12 cellular contexts compared by ENCODE assay signal in the genomic region with DNA sequence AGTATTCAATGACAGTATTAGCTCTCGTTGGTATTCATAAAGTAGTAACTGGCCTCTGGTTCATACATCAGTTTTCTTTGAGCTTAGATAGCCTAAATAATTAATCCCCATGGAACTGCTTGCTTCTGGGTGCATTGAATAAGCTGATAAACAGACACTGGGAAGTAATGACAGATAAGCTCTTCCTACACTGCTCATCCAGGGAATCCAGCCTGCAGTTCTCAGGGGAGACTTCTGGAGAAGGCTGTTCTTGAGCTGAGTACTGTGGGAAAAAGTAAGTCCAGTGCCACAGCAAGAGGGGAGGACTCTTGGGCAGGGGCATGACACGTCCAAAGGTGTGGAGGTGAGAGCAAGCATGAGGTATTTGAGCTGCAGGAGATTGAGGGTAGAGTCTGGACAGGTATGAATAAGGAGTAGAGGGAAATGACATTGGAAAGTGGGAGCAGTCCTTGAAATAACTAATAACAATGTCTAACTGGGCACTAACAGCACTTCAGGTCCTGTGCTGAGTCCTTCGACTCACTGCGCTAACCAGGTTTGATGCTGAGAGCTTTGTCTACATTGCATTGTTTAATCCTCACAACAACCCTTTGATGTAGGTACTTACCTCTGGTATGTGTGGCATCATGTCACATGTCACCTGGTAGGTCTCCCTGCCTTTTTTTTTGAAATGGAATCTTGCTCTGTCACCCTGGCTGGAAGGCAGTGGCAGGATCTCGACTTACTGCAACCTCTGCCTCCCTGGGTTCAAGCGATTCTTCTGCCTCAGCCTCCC. TPM values are rescaled to one million over a fixed set of nuclear protein-coding genes. Genes with fewer than 3 reads are reported as not detected.
DNase-seq lines count a peak whose midpoint lies in the region; ATAC-seq and TF ChIP-seq lines count a peak whose summit lies in the region.
"Had no signal": no experiment of that assay in that cellular context is flagged by ENCODE, and none has a peak within 500 bp of the region (broad histone marks: within the 10 kb centered on the region; RNA-seq: fewer than 3 reads in every experiment).

No MANE protein-coding gene starts in this region.

- intact Hi-C loops in transverse colon (cut with DNase I; ENCODE audit: low total_unique reads) = no loop called here

- DNase-seq in SK-N-SH (no peak), NCI-H510A treated with DMSO at 0.1 percent for 48 hours (lab: John Stamatoyannopoulos, UW) (peak; percentile 84), epithelial cell of prostate (ENCODE audit: low read depth, low spot score) (no peak), nucleus accumbens (lab: John Stamatoyannopoulos, UW) (no peak), transverse colon (no peak)
- DNase-seq in effector CD4-positive, alpha-beta T cell = no peak
- DNase-seq: activated naive CD4-positive, alpha-beta T cell treated with anti-CD3 and anti-CD28 coated beads, Interleukin-2, amount 10 ng/mL, durations not matched to agents 7 days and 5 days; head of caudate nucleus had no signal

- H3K9me2 ChIP-seq in SK-N-SH = no peaks in the 10 kb centered on the region

- CTCF ChIA-PET in SK-N-SH (lab: Yijun Ruan, JAX) = interaction anchor here (0.6 to 1.1 kb wide), 3 partner anchors 8 to 85 kb away, joined by 3 read pairs; no protein-coding TSS in a partner anchor

- H3K9ac ChIP-seq in SK-N-SH (no peak overlapping the region), skeletal muscle tissue (ENCODE audit: low read depth in 1 of 3, low read length in 3 of 3) (peak overlapping the region in 2 of 3 donors; percentile 36 to 60)

- H3K4me1 ChIP-seq in SK-N-SH (ENCODE audit: control insufficient read depth in 1 of 2, insufficient read depth in 2 of 2, low read depth in 1 of 2, low read length in 1 of 2) (peaks cover 18 to 37% of the 10 kb centered on the region in 2 experiments; a peak in 3 of 4 replicates), skeletal muscle tissue (ENCODE audit: control insufficient read depth in 3 of 3, insufficient read depth in 3 of 3, low read length in 3 of 3) (peaks cover 38 to 59% (median 50%) of the 10 kb centered on the region in 3 donors), transverse colon (peaks cover 16 to 24% (median 20%) of the 10 kb centered on the region in 4 donors)

- H2AFZ ChIP-seq in SK-N-SH (ENCODE audit: low read depth) = no peak overlapping the region

- POLR2A ChIA-PET in SK-N-SH (lab: Yijun Ruan, JAX) = no interaction called here

- in situ Hi-C loops in transverse colon (cut with MboI; ENCODE audit: low pct_ligation_motif_present in 1 of 4, low pct_unique_long_range_greater_than_20kb in 1 of 4, low sequenced_read_pairs in 3 of 4) = no loop called here

- H3F3A ChIP-seq in SK-N-SH (replicated peaks; ENCODE audit: insufficient read depth) = peaks cover 13% of the 10 kb centered on the region

- no peak for TF ChIP-seq POLR2A in transverse colon (IDR thresholded peaks at IDR 0.05)

- TF ChIP-seq EP300 in SK-N-SH (IDR thresholded peaks at IDR 0.05; ENCODE audit: borderline replicate concordance in 1 of 2, low read depth in 1 of 2, low read length in 1 of 2) = no peak
- TF ChIP-seq EP300 in transverse colon (IDR thresholded peaks at IDR 0.05; ENCODE audit: low read depth) = no peak

- no peaks in the 10 kb centered on the region; the same call in 1 of the 2 replicates for H4K20me1 ChIP-seq in SK-N-SH (ENCODE audit: insufficient read depth)

- no peaks in the 10 kb centered on the region for H3K27me3 ChIP-seq in SK-N-SH (ENCODE audit: insufficient read depth)
- H3K27me3 ChIP-seq in skeletal muscle tissue (ENCODE audit: control insufficient read depth in 3 of 3, insufficient read depth in 3 of 3, low read length in 3 of 3) = no peaks in the 10 kb centered on the region
- no peaks in the 10 kb centered on the region for H3K27me3 ChIP-seq in transverse colon
- H3K27me3 ChIP-seq: Peyer's patch had no signal

- H3K79me2 ChIP-seq in SK-N-SH (ENCODE audit: insufficient read depth) = peaks cover 93% of the 10 kb centered on the region

- WGBS in SK-N-SH (ENCODE audit: low lambda C conversion rate) = 91% methylated on average over 6 of the region's 6 CpGs
- 84 to 88% methylated on average over 3 to 6 of the region's 6 CpGs for WGBS in transverse colon (ENCODE audit: low coverage in 1 of 2), 2 donors

- no peak for ATAC-seq in SK-N-SH treated with all-trans-retinoic acid at 6 μM for 48 hours
- ATAC-seq: left lobe of liver had no signal

- no peak for TF ChIP-seq RAD21 in SK-N-SH (IDR thresholded peaks at IDR 0.05; ENCODE audit: low read length)

- H3K9me3 ChIP-seq in SK-N-SH (no peaks in the 10 kb centered on the region), skeletal muscle tissue (ENCODE audit: control insufficient read depth in 3 of 3, low read length in 3 of 3) (no peaks in the 10 kb centered on the region), transverse colon (no peaks in the 10 kb centered on the region)
- H3K9me3 ChIP-seq: Peyer's patch had no signal

- H3K4me3 ChIP-seq in SK-N-SH (ENCODE audit: low read depth in 2 of 2, low read length in 1 of 2) = no peak overlapping the region
- no peak overlapping the region for H3K4me3 ChIP-seq in skeletal muscle tissue (ENCODE audit: low read length in 3 of 3)
- no peak overlapping the region for H3K4me3 ChIP-seq in transverse colon
- H3K4me3 ChIP-seq: Peyer's patch had no signal

- peak overlapping the region; percentile 51; the same call in 1 of the 2 replicates for H3K4me2 ChIP-seq in SK-N-SH

- H3K27ac ChIP-seq in SK-N-SH (ENCODE audit: low read depth in 2 of 2, low read length in 1 of 2) = peak overlapping the region in 1 of 2 experiments; percentile 27; a peak in 1 of 4 replicates
- H3K27ac ChIP-seq in epithelial cell of prostate = peak overlapping the region; percentile 3
- H3K27ac ChIP-seq in skeletal muscle tissue (ENCODE audit: low read depth, low read length) = no peak overlapping the region
- no peak overlapping the region for H3K27ac ChIP-seq in transverse colon
- H3K27ac ChIP-seq: Peyer's patch had no signal

- TF ChIP-seq CTCF in SK-N-SH (IDR thresholded peaks at IDR 0.05) = no peak
- no peak for TF ChIP-seq CTCF in transverse colon (IDR thresholded peaks at IDR 0.05)

- H3K36me3 ChIP-seq in SK-N-SH (replicated peaks in 1 of 2; ENCODE audit: control insufficient read depth in 1 of 2, insufficient read depth in 2 of 2, low read length in 1 of 2) = peaks cover 0 to 4% of the 10 kb centered on the region in 2 experiments
- H3K36me3 ChIP-seq in skeletal muscle tissue (ENCODE audit: control insufficient read depth in 3 of 3, insufficient read depth in 3 of 3, low read length in 3 of 3) = peaks cover 0 to 2% (median 0%) of the 10 kb centered on the region in 3 donors
- H3K36me3 ChIP-seq in transverse colon = no peaks in the 10 kb centered on the region
- H3K36me3 ChIP-seq: Peyer's patch had no signal

TF ChIP-seq in SK-N-SH, 30 proteins besides CTCF, POLR2A, EP300 and RAD21 (continues in another document):
- TF ChIP-seq FOSL2 (IDR thresholded peaks at IDR 0.05; ENCODE audit: borderline replicate concordance, low read depth) (no peak), RFX5 (IDR thresholded peaks at IDR 0.05; ENCODE audit: low read length) (no peak), GABPA (IDR thresholded peaks at IDR 0.05; ENCODE audit: low read depth) (no peak), YY1 (IDR thresholded peaks at IDR 0.05; ENCODE audit: low read depth) (no peak), SMC3 (IDR thresholded peaks at IDR 0.05; ENCODE audit: low read depth, low read length) (no peak), ELF1 (IDR thresholded peaks at IDR 0.05) (no peak)
- TF ChIP-seq, protein P1, sequence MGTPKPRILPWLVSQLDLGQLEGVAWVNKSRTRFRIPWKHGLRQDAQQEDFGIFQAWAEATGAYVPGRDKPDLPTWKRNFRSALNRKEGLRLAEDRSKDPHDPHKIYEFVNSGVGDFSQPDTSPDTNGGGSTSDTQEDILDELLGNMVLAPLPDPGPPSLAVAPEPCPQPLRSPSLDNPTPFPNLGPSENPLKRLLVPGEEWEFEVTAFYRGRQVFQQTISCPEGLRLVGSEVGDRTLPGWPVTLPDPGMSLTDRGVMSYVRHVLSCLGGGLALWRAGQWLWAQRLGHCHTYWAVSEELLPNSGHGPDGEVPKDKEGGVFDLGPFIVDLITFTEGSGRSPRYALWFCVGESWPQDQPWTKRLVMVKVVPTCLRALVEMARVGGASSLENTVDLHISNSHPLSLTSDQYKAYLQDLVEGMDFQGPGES (IDR thresholded peaks at IDR 0.05; ENCODE audit: low read depth, low read length) = no peak
- TF ChIP-seq, protein P2, sequence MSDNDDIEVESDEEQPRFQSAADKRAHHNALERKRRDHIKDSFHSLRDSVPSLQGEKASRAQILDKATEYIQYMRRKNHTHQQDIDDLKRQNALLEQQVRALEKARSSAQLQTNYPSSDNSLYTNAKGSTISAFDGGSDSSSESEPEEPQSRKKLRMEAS (IDR thresholded peaks at IDR 0.05; ENCODE audit: low read depth) = no peak

TF ChIP-seq in SK-N-SH treated with all-trans-retinoic acid at 6 μM for 48 hours, 23 proteins besides CTCF, POLR2A, EP300 and RAD21 (continues in another document):
- TF ChIP-seq ZC3H10 (CRISPR knock-in tag; IDR thresholded peaks at IDR 0.05) = no peak
- no peak for TF ChIP-seq RARB (CRISPR knock-in tag; IDR thresholded peaks at IDR 0.05)
- TF ChIP-seq PPARA (CRISPR knock-in tag; IDR thresholded peaks at IDR 0.05; ENCODE audit: borderline replicate concordance) = no peak
- TF ChIP-seq TOX (CRISPR knock-in tag; IDR thresholded peaks at IDR 0.05; ENCODE audit: borderline replicate concordance) = no peak
- TF ChIP-seq, protein P3, sequence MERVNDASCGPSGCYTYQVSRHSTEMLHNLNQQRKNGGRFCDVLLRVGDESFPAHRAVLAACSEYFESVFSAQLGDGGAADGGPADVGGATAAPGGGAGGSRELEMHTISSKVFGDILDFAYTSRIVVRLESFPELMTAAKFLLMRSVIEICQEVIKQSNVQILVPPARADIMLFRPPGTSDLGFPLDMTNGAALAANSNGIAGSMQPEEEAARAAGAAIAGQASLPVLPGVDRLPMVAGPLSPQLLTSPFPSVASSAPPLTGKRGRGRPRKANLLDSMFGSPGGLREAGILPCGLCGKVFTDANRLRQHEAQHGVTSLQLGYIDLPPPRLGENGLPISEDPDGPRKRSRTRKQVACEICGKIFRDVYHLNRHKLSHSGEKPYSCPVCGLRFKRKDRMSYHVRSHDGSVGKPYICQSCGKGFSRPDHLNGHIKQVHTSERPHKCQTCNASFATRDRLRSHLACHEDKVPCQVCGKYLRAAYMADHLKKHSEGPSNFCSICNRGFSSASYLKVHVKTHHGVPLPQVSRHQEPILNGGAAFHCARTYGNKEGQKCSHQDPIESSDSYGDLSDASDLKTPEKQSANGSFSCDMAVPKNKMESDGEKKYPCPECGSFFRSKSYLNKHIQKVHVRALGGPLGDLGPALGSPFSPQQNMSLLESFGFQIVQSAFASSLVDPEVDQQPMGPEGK (CRISPR knock-in tag; IDR thresholded peaks at IDR 0.05; ENCODE audit: borderline replicate concordance) = no peak
- no peak for TF ChIP-seq ZNF8 (CRISPR knock-in tag; IDR thresholded peaks at IDR 0.05)

RNA-seq across cellular contexts. Expression of a gene that starts 7.2 kb away (rescaled TPM):
- polyA plus RNA-seq in SK-N-SH (2012; rRNA removed) = 9.7 and 10.9 TPM in 2 replicates
- polyA plus RNA-seq in SK-N-SH (2012; cell fraction: cytosol; rRNA removed) = 6.3 and 7.8 TPM in 2 replicates
- polyA plus RNA-seq in SK-N-SH (2012; cell fraction: nucleus; rRNA removed) = 13.0 and 15.5 TPM in 2 replicates
- total RNA-seq in skeletal muscle tissue = 17.2 TPM
- 10 to 100 TPM; 16.7 to 27.8 (median 22.7) TPM for total RNA-seq in transverse colon
